ENCODE assay signal across 30 cellular contexts in the genomic region with DNA sequence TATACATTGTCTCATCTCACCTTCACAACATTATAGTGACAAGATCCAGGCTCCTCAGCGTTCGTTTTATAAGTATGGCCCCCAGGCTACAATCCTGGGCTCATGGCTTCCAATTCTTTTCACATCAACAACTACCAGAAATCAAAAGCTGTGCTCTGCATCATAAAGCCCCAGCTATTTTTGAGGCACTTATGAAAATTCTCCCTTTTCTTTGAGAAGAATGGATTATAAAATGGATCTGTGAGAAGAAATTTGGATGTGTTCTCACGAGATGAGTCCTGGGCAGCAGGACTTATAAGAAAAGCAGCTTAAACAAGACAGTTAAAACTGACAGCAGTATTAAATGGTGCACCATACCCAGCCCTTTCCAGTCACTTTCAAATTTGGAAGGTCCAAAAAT.
"Had no signal": no experiment of that assay in that cellular context is flagged by ENCODE, and none has a peak within 500 bp of the region (broad histone marks: within the 10 kb centered on the region; RNA-seq: fewer than 3 reads in every experiment).

No MANE protein-coding gene starts in this region.

- ATAC-seq: foreskin keratinocyte; gastroesophageal sphincter; heart left ventricle; left colon; left ventricle myocardium superior; lower lobe of right lung; mucosa of descending colon; psoas muscle; right cardiac atrium; stimulated activated memory B cell treated with anti-CD40 and anti-IgM and Interleukin-4, amounts not matched to agents 10 μg/mL and 1 μg/mL and 100 μg/mL, for 72 hours; stimulated activated naive CD8-positive, alpha-beta T cell treated with anti-CD3 and anti-CD28 coated beads, Interleukin-15, Interleukin-2, amounts not matched to agents 100 U/mL and 50 U/mL, for 24 hours had no signal

- H3K4me1 ChIP-seq: colonic mucosa, foreskin keratinocyte, lower lobe of right lung, psoas muscle, testis had no signal

- H3K36me3 ChIP-seq: colonic mucosa, ovary had no signal

- H3K4me3 ChIP-seq: colonic mucosa, esophagus muscularis mucosa, gastroesophageal sphincter, heart left ventricle, hepatocyte, lower lobe of right lung, mucosa of descending colon, ovary, psoas muscle, sigmoid colon, testis, tibial artery had no signal

- H3K9me3 ChIP-seq: colonic mucosa, esophagus muscularis mucosa, gastroesophageal sphincter, heart left ventricle, lower lobe of right lung, mucosa of descending colon, ovary, psoas muscle, sigmoid colon, testis, tibial artery had no signal

- H3K4me3 Mint-ChIP-seq: dendritic cell treated with granulocyte-macrophage colony-stimulating factor and Interleukin-4, amounts not matched to agents 40 ng/mL and 50 ng/mL, for 4 days; mesothelial cell of epicardium; naive B cell; stimulated activated memory B cell treated with anti-CD40 and anti-IgM and Interleukin-4, amounts not matched to agents 10 μg/mL and 1 μg/mL and 100 μg/mL, for 72 hours; type B pancreatic cell had no signal

- H3K27me3 Mint-ChIP-seq: dendritic cell treated with granulocyte-macrophage colony-stimulating factor and Interleukin-4, amounts not matched to agents 40 ng/mL and 50 ng/mL, for 4 days; naive B cell; stimulated activated memory B cell treated with anti-CD40 and anti-IgM and Interleukin-4, amounts not matched to agents 10 μg/mL and 1 μg/mL and 100 μg/mL, for 72 hours; type B pancreatic cell had no signal

- H3K27me3 ChIP-seq: colonic mucosa, esophagus muscularis mucosa, foreskin keratinocyte, gastroesophageal sphincter, heart left ventricle, hepatocyte, ovary, sigmoid colon, testis, tibial artery had no signal

- DNase-seq: colonic mucosa; effector CD8-positive, alpha-beta T cell; heart left ventricle; islet precursor cell; kidney glomerular epithelial cell; left colon; left ventricle myocardium superior; lower lobe of right lung; mucosa of descending colon; naive B cell; occipital lobe; ovary; posterior cingulate gyrus; psoas muscle; right cardiac atrium; sigmoid colon; stimulated activated CD4-positive, alpha-beta T cell treated with anti-CD3 and anti-CD28 coated beads, Interleukin-2, amount 100 ng/mL, for 24 hours; stimulated activated CD4-positive, alpha-beta T cell treated with anti-CD3 and anti-CD28 coated beads, Interleukin-4, amount 100 ng/mL, for 24 hours; stimulated activated naive CD8-positive, alpha-beta T cell treated with anti-CD3 and anti-CD28 coated beads, Interleukin-15, Interleukin-2, amounts not matched to agents 100 U/mL and 50 U/mL, for 24 hours; substantia nigra; testis; tibial artery had no signal

- H3K4me1 Mint-ChIP-seq: mesothelial cell of epicardium; stimulated activated memory B cell treated with anti-CD40 and anti-IgM and Interleukin-4, amounts not matched to agents 10 μg/mL and 1 μg/mL and 100 μg/mL, for 72 hours had no signal

- H3K9me3 Mint-ChIP-seq: dendritic cell treated with granulocyte-macrophage colony-stimulating factor and Interleukin-4, amounts not matched to agents 40 ng/mL and 50 ng/mL, for 4 days; mesothelial cell of epicardium; naive B cell; stimulated activated memory B cell treated with anti-CD40 and anti-IgM and Interleukin-4, amounts not matched to agents 10 μg/mL and 1 μg/mL and 100 μg/mL, for 72 hours; type B pancreatic cell had no signal

- H3K27ac Mint-ChIP-seq: dendritic cell treated with granulocyte-macrophage colony-stimulating factor and Interleukin-4, amounts not matched to agents 40 ng/mL and 50 ng/mL, for 4 days; mesothelial cell of epicardium; stimulated activated memory B cell treated with anti-CD40 and anti-IgM and Interleukin-4, amounts not matched to agents 10 μg/mL and 1 μg/mL and 100 μg/mL, for 72 hours; type B pancreatic cell had no signal
